25 cellular contexts compared by ENCODE assay signal in genomic region chr6:77425216-77425615, GRCh38. TPM values are rescaled to one million over a fixed set of nuclear protein-coding genes. Genes with fewer than 3 reads are reported as not detected.
"Had no signal": no experiment of that assay in that cellular context is flagged by ENCODE, and none has a peak within 500 bp of the region (broad histone marks: within the 10 kb centered on the region; RNA-seq: fewer than 3 reads in every experiment).

No MANE protein-coding gene starts in this region.

- H2AFZ ChIP-seq: neural progenitor cell had no signal

- ATAC-seq: gastrocnemius medialis; heart right ventricle; lower lobe of right lung; natural killer cell treated with Interleukin-12 subunit alpha and Interleukin-12 subunit beta and Interleukin-15 and Interleukin-18, amount 100 ng/mL, for 72 hours; right lobe of liver; stimulated activated naive B cell treated with anti-CD40 and anti-IgM and Interleukin-4, amounts not matched to agents 10 μg/mL and 1 μg/mL and 100 μg/mL, for 72 hours; stimulated activated naive CD8-positive, alpha-beta T cell treated with anti-CD3 and anti-CD28 coated beads, Interleukin-15, amount 100 ng/mL, for 72 hours had no signal

- H3K4me2 ChIP-seq: neural progenitor cell had no signal

- H3K4me1 ChIP-seq: colonic mucosa, gastrocnemius medialis, heart right ventricle, left lung, lower lobe of right lung, neural progenitor cell, right lobe of liver, spleen, testis had no signal

- DNase-seq: cerebellar nuclear complex; colonic mucosa; effector CD4-positive, alpha-beta T cell; endodermal cell; erythroblast; gastrocnemius medialis; heart right ventricle; hypothalamus; islet precursor cell; left lung; lower lobe of right lung; midbrain; nucleus accumbens; ovary; right lobe of liver; spleen; stimulated activated CD4-positive, alpha-beta T cell treated with anti-CD3 and anti-CD28 coated beads, Interleukin-2, amount 100 ng/mL, for 24 hours; stimulated activated CD4-positive, alpha-beta T cell treated with anti-CD3 and anti-CD28 coated beads, Interleukin-4, amount 100 ng/mL, for 4 hours; stimulated activated naive B cell treated with anti-CD40 and anti-IgM and Interleukin-4, amounts not matched to agents 10 μg/mL and 1 μg/mL and 100 μg/mL, for 72 hours; stimulated activated naive CD8-positive, alpha-beta T cell treated with anti-CD3 and anti-CD28 coated beads, Interleukin-15, amount 100 ng/mL, for 72 hours; testis; trophoblast cell had no signal

- H3K27me3 ChIP-seq: colonic mucosa, gastrocnemius medialis, heart right ventricle, left lung, neural progenitor cell, ovary, right lobe of liver, spleen, testis had no signal

- H3K27ac ChIP-seq: colonic mucosa, gastrocnemius medialis, heart right ventricle, left lung, lower lobe of right lung, neural progenitor cell, ovary, right lobe of liver, spleen, testis had no signal

- H3K36me3 ChIP-seq: colonic mucosa, gastrocnemius medialis, heart right ventricle, left lung, lower lobe of right lung, neural progenitor cell, ovary, right lobe of liver, spleen had no signal

- H3K4me3 ChIP-seq: colonic mucosa, gastrocnemius medialis, heart right ventricle, left lung, lower lobe of right lung, neural progenitor cell, ovary, right lobe of liver, spleen, testis had no signal

- H3K9ac ChIP-seq: neural progenitor cell had no signal

- H3K9me3 ChIP-seq: colonic mucosa, gastrocnemius medialis, heart right ventricle, left lung, lower lobe of right lung, ovary, right lobe of liver, testis had no signal

RNA-seq across cellular contexts. Expression of gene HTR1B, which starts 38.1 kb away (rescaled TPM):
- total RNA-seq: gastrocnemius medialis; natural killer cell treated with Interleukin-12 subunit alpha and Interleukin-12 subunit beta and Interleukin-15 and Interleukin-18, amount 100 ng/mL, for 72 hours; right lobe of liver; subcutaneous adipose tissue had no signal
- polyA plus RNA-seq: spleen had no signal
